Comparison of ENCODE assay signal across 7 cellular contexts in genomic region chrX:107714196-107714811, GRCh38.
DNase-seq lines count a peak whose midpoint lies in the region; ATAC-seq and TF ChIP-seq lines count a peak whose summit lies in the region.

No MANE protein-coding gene starts in this region.

- no peak for ATAC-seq in activated naive CD8-positive, alpha-beta T cell treated with anti-CD3 and anti-CD28 coated beads, Interleukin-2, amount 10 ng/mL, durations not matched to agents 7 days and 5 days (ENCODE audit: low read depth)
- ATAC-seq in stimulated activated naive CD8-positive, alpha-beta T cell treated with anti-CD3 and anti-CD28 coated beads, Interleukin-15, amount 100 ng/mL, for 72 hours: no peak

- H3K27ac Mint-ChIP-seq in activated naive CD8-positive, alpha-beta T cell treated with anti-CD3 and anti-CD28 coated beads, Interleukin-2, amount 10 ng/mL, durations not matched to agents 7 days and 5 days: peak overlapping the region; percentile 83
- H3K27ac Mint-ChIP-seq in stimulated activated naive CD8-positive, alpha-beta T cell treated with anti-CD3 and anti-CD28 coated beads, Interleukin-15, amount 100 ng/mL, for 72 hours: peak overlapping the region in 1 of 2 donors; percentile 19

- no peak for TF ChIP-seq CTCF in WERI-Rb-1 (IDR thresholded peaks at IDR 0.05; ENCODE audit: low read depth, low read length)

- no peak overlapping the region for H3K4me3 ChIP-seq in WERI-Rb-1 (ENCODE audit: low read depth, low read length)

- POLR2A ChIA-PET in activated naive CD8-positive, alpha-beta T cell treated with anti-CD3 and anti-CD28 coated beads, Interleukin-2, amount 10 ng/mL, durations not matched to agents 7 days and 5 days (lab: Charles Lee): interaction anchor here (3.5 to 11.2 kb wide), 2 partner anchors 28 to 38 kb away, joined by 43 to 317 read pairs; no protein-coding TSS in a partner anchor

- H3K27me3 ChIP-seq in WERI-Rb-1 (ENCODE audit: insufficient read depth, low read depth, severe bottlenecking): peaks cover 20% of the 10 kb centered on the region

- H3K9me3 Mint-ChIP-seq in activated naive CD8-positive, alpha-beta T cell treated with anti-CD3 and anti-CD28 coated beads, Interleukin-2, amount 10 ng/mL, durations not matched to agents 7 days and 5 days: no peaks in the 10 kb centered on the region
- H3K9me3 Mint-ChIP-seq in stimulated activated naive CD8-positive, alpha-beta T cell treated with anti-CD3 and anti-CD28 coated beads, Interleukin-15, amount 100 ng/mL, for 72 hours: no peaks in the 10 kb centered on the region

- peak overlapping the region; percentile 92 for H3K4me3 Mint-ChIP-seq in activated naive CD8-positive, alpha-beta T cell treated with anti-CD3 and anti-CD28 coated beads, Interleukin-2, amount 10 ng/mL, durations not matched to agents 7 days and 5 days
- peak overlapping the region; percentile 95 for H3K4me3 Mint-ChIP-seq in stimulated activated naive CD8-positive, alpha-beta T cell treated with anti-CD3 and anti-CD28 coated beads, Interleukin-15, amount 100 ng/mL, for 72 hours

- DNase-seq in LHCN-M2 (ENCODE audit: low read depth) (peak; percentile 62), iris pigment epithelial cell (ENCODE audit: low read depth) (peak; percentile 34), NCI-H774 (lab: John Stamatoyannopoulos, UW) (no peak), WERI-Rb-1 (no peak), midbrain (lab: John Stamatoyannopoulos, UW) (no peak)
- no peak for DNase-seq in activated naive CD8-positive, alpha-beta T cell treated with anti-CD3 and anti-CD28 coated beads, Interleukin-2, amount 10 ng/mL, durations not matched to agents 7 days and 5 days
- DNase-seq in stimulated activated naive CD8-positive, alpha-beta T cell treated with anti-CD3 and anti-CD28 coated beads, Interleukin-15, amount 100 ng/mL, for 72 hours: no peak

- H3K36me3 ChIP-seq in WERI-Rb-1: no peaks in the 10 kb centered on the region

- H3K36me3 Mint-ChIP-seq in activated naive CD8-positive, alpha-beta T cell treated with anti-CD3 and anti-CD28 coated beads, Interleukin-2, amount 10 ng/mL, durations not matched to agents 7 days and 5 days: peaks cover 7% of the 10 kb centered on the region

- H3K27me3 Mint-ChIP-seq in activated naive CD8-positive, alpha-beta T cell treated with anti-CD3 and anti-CD28 coated beads, Interleukin-2, amount 10 ng/mL, durations not matched to agents 7 days and 5 days: no peaks in the 10 kb centered on the region
- H3K27me3 Mint-ChIP-seq in stimulated activated naive CD8-positive, alpha-beta T cell treated with anti-CD3 and anti-CD28 coated beads, Interleukin-15, amount 100 ng/mL, for 72 hours: no peaks in the 10 kb centered on the region

- no peak overlapping the region for H3K27ac ChIP-seq in WERI-Rb-1

- peaks cover 37% of the 10 kb centered on the region for H3K4me1 Mint-ChIP-seq in activated naive CD8-positive, alpha-beta T cell treated with anti-CD3 and anti-CD28 coated beads, Interleukin-2, amount 10 ng/mL, durations not matched to agents 7 days and 5 days
- peaks cover 74% of the 10 kb centered on the region for H3K4me1 Mint-ChIP-seq in stimulated activated naive CD8-positive, alpha-beta T cell treated with anti-CD3 and anti-CD28 coated beads, Interleukin-15, amount 100 ng/mL, for 72 hours

- H3K9me3 ChIP-seq in WERI-Rb-1 (ENCODE audit: severe bottlenecking): no peaks in the 10 kb centered on the region

Comparison
In these comparisons a context has a peak if more than half of its experiments do, and no peak if none do; other contexts are left out.
1. DNase-seq: peak in LHCN-M2 (single experiment) and iris pigment epithelial cell (single experiment); none in activated naive CD8-positive, alpha-beta T cell treated with anti-CD3 and anti-CD28 coated beads, Interleukin-2, amount 10 ng/mL, durations not matched to agents 7 days and 5 days (single experiment), stimulated activated naive CD8-positive, alpha-beta T cell treated with anti-CD3 and anti-CD28 coated beads, Interleukin-15, amount 100 ng/mL, for 72 hours (0 of 2), NCI-H774 (single experiment), WERI-Rb-1 (single experiment) and midbrain (single experiment).